Comparison of ENCODE assay signal across 20 cellular contexts in the genomic region with DNA sequence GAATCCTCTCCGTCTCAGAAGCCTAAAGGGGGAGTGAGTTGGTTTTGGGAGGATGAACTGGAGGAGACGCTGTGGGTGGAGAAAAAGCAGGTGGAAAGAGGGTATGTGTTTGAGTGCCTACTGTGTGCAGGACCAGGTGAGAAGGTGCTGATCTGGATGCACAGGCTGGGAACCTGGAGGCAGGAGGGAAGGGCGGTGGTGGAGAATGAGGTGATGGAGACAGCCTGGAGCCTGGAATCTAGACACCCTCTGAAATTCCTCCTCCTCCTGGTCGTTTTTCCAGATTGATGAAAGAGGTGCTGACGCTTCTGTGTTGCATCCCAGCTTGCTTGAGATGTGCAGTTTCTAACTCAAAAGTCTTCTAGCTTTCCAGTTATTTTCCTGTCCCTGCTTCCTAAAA.
DNase-seq lines count a peak whose midpoint lies in the region; ATAC-seq and TF ChIP-seq lines count a peak whose summit lies in the region.
"Had no signal": no experiment of that assay in that cellular context is flagged by ENCODE, and none has a peak within 500 bp of the region (broad histone marks: within the 10 kb centered on the region; RNA-seq: fewer than 3 reads in every experiment).

No MANE protein-coding gene starts in this region.

- H3K27me3 Mint-ChIP-seq in Caco-2 (ENCODE audit: insufficient read depth, unreplicated experiment): no peaks in the 10 kb centered on the region
- peaks cover 2% of the 10 kb centered on the region for H3K27me3 Mint-ChIP-seq in T-helper 2 cell treated with Interferon-gamma antibody and Interleukin-4, amounts not matched to agents 5 μg/mL and 100 μg/mL, for 36 hours (ENCODE audit: low read depth)

- no peaks in the 10 kb centered on the region for H3K9me3 ChIP-seq in Caco-2
- no peaks in the 10 kb centered on the region for H3K9me3 ChIP-seq in adipocyte (ENCODE audit: control insufficient read depth, low read length)
- H3K9me3 ChIP-seq: SJSA1 had no signal

- DNase-seq in Caco-2: no peak
- no peak for DNase-seq in adipocyte (ENCODE audit: low read depth)
- DNase-seq in fibroblast of the aortic adventitia (ENCODE audit: low read depth): peak; percentile 43
- no peak for DNase-seq in HK-2 (ENCODE audit: unreplicated experiment)
- no peak for DNase-seq in T-helper 2 cell treated with Interferon-gamma antibody and Interleukin-4, amounts not matched to agents 5 μg/mL and 100 μg/mL, for 36 hours (ENCODE audit: low spot score)
- DNase-seq: CD4-positive, CD25-positive, alpha-beta regulatory T cell; COR-L47; DMS 273 treated with DMSO at 0.1 percent for 48 hours; DMS79 treated with DMSO at 0.1 percent for 48 hours; GOT3; MV-4-11; NCI-H1105 treated with DMSO at 0.1 percent for 48 hours; NCI-H2029 treated with DMSO at 0.1 percent for 48 hours; NCI-H2171 treated with DMSO at 0.1 percent for 48 hours; NCI-H524 treated with DMSO at 0.1 percent for 48 hours had no signal

- H3K27me3 ChIP-seq in Caco-2 (replicated peaks; ENCODE audit: control insufficient read depth, insufficient read depth, low read length): no peaks in the 10 kb centered on the region
- H3K27me3 ChIP-seq in adipocyte (replicated peaks; ENCODE audit: control insufficient read depth, insufficient read depth, low read length): no peaks in the 10 kb centered on the region

- H3K4me3 ChIP-seq in Caco-2 (ENCODE audit: low read depth, low read length) (no peak overlapping the region), adipocyte (ENCODE audit: low read length) (peak overlapping the region; percentile 28), fibroblast of the aortic adventitia (ENCODE audit: low read depth, low read length) (no peak overlapping the region), urinary bladder (ENCODE audit: low read depth, low read length) (no peak overlapping the region)
- H3K4me3 ChIP-seq: SJSA1 had no signal

- POLR2A ChIA-PET in Caco-2 (lab: Charles Lee): interaction anchor here (1.0 to 1.3 kb wide), 2 partner anchors 68 to 97 kb away, joined by 3 to 4 read pairs; partner anchors contain the start of gene ZNF503

- H3K4me3 Mint-ChIP-seq in Caco-2 (ENCODE audit: unreplicated experiment): no peak overlapping the region
- H3K4me3 Mint-ChIP-seq in T-helper 2 cell treated with Interferon-gamma antibody and Interleukin-4, amounts not matched to agents 5 μg/mL and 100 μg/mL, for 36 hours: no peak overlapping the region
- H3K4me3 Mint-ChIP-seq: CD4-positive, CD25-positive, alpha-beta regulatory T cell; IgD-negative memory B cell had no signal

- no TSS peak for BruUV-seq in Caco-2 (replicated peaks; lab: Mats Ljungman, UMichigan)

- peaks cover 46% of the 10 kb centered on the region for H3K4me1 Mint-ChIP-seq in Caco-2 (ENCODE audit: low read depth, unreplicated experiment)
- H3K4me1 Mint-ChIP-seq in T-helper 2 cell treated with Interferon-gamma antibody and Interleukin-4, amounts not matched to agents 5 μg/mL and 100 μg/mL, for 36 hours (ENCODE audit: low read depth): no peaks in the 10 kb centered on the region
- H3K4me1 Mint-ChIP-seq: CD4-positive, CD25-positive, alpha-beta regulatory T cell; IgD-negative memory B cell had no signal

- peaks cover 51% of the 10 kb centered on the region for H3K4me1 ChIP-seq in Caco-2
- peaks cover 18% of the 10 kb centered on the region for H3K4me1 ChIP-seq in adipocyte (ENCODE audit: control insufficient read depth, insufficient read depth, low read length)
- H3K4me1 ChIP-seq in urinary bladder (ENCODE audit: insufficient read depth): no peaks in the 10 kb centered on the region
- H3K4me1 ChIP-seq: SJSA1 had no signal

- no peaks in the 10 kb centered on the region for H3K36me3 Mint-ChIP-seq in Caco-2 (ENCODE audit: insufficient read depth, unreplicated experiment)
- H3K36me3 Mint-ChIP-seq in T-helper 2 cell treated with Interferon-gamma antibody and Interleukin-4, amounts not matched to agents 5 μg/mL and 100 μg/mL, for 36 hours (ENCODE audit: low read depth): no peaks in the 10 kb centered on the region
- H3K36me3 Mint-ChIP-seq: CD4-positive, CD25-positive, alpha-beta regulatory T cell; IgD-negative memory B cell had no signal

- no peak for TF ChIP-seq CTCF in Caco-2 (IDR thresholded peaks at IDR 0.05; ENCODE audit: insufficient read depth in 1 of 2, low read depth in 1 of 2, low read length in 1 of 2, severe bottlenecking in 1 of 2, unreplicated experiment in 1 of 2)
- no peak for TF ChIP-seq CTCF in fibroblast of the aortic adventitia (IDR thresholded peaks at IDR 0.05; ENCODE audit: insufficient read depth, low read length)

- H3K9ac ChIP-seq in adipocyte (ENCODE audit: low read length): no peak overlapping the region

- H3K27ac ChIP-seq in urinary bladder (ENCODE audit: low read depth): peak overlapping the region; percentile 44
- H3K27ac ChIP-seq: SJSA1 had no signal

- no peak for ATAC-seq in GM21717 (IDR thresholded peaks at IDR 0.05; ENCODE audit: unreplicated experiment)
- ATAC-seq: Right ventricle myocardium inferior had no signal

- H3K27ac Mint-ChIP-seq in Caco-2 (ENCODE audit: unreplicated experiment): peak overlapping the region; percentile 1
- no peak overlapping the region for H3K27ac Mint-ChIP-seq in T-helper 2 cell treated with Interferon-gamma antibody and Interleukin-4, amounts not matched to agents 5 μg/mL and 100 μg/mL, for 36 hours
- H3K27ac Mint-ChIP-seq: CD4-positive, CD25-positive, alpha-beta regulatory T cell; IgD-negative memory B cell had no signal

- CTCF ChIA-PET in Caco-2 (lab: Charles Lee): no interaction called here

- H3K36me3 ChIP-seq in Caco-2 (ENCODE audit: control insufficient read depth, insufficient read depth, low read length) (no peaks in the 10 kb centered on the region), adipocyte (ENCODE audit: control insufficient read depth, insufficient read depth, low read length, severe bottlenecking) (no peaks in the 10 kb centered on the region), urinary bladder (ENCODE audit: insufficient read depth) (no peaks in the 10 kb centered on the region)
- H3K36me3 ChIP-seq: SJSA1 had no signal

- intact Hi-C loops in Caco-2 (cut with micrococcal nuclease; ENCODE audit: unreplicated experiment): loop anchor here (1.0 to 2.0 kb wide), 3 partner anchors 30 to 94 kb away; no protein-coding TSS in a partner anchor

- no peaks in the 10 kb centered on the region for H3K9me3 Mint-ChIP-seq in Caco-2 (ENCODE audit: unreplicated experiment)
- no peaks in the 10 kb centered on the region for H3K9me3 Mint-ChIP-seq in T-helper 2 cell treated with Interferon-gamma antibody and Interleukin-4, amounts not matched to agents 5 μg/mL and 100 μg/mL, for 36 hours

- WGBS in urinary bladder: 41% methylated on average over 5 of the region's 5 CpGs
